In genomic region chr11:116656011-116656410, GRCh38 we compare ENCODE assay signal across 21 cellular contexts.
"Had no signal": no experiment of that assay in that cellular context is flagged by ENCODE, and none has a peak within 500 bp of the region (broad histone marks: within the 10 kb centered on the region; RNA-seq: fewer than 3 reads in every experiment).

No MANE protein-coding gene starts in this region.

- H3K4me2 ChIP-seq: SK-N-SH had no signal

- H3K27ac ChIP-seq: RWPE1 had no signal

- H3K27me3 ChIP-seq: MG63 had no signal

- ATAC-seq: HepG2, Panc1 had no signal

- H3K9me3 ChIP-seq: MG63, SK-N-SH had no signal

- H3K36me3 ChIP-seq: MG63 had no signal

- H3K4me3 ChIP-seq: MG63 had no signal

- H3K9me2 ChIP-seq: SK-N-SH had no signal

- FAIRE-seq: HepG2 had no signal

- DNase-seq: IMR-90, Karpas-422, KG1, MG63, NCI-H1092, NCI-H1105 treated with DMSO at 0.1 percent for 48 hours, NCI-H1417 treated with DMSO at 0.1 percent for 48 hours, NCI-H146, NCI-H1694 treated with DMSO at 0.1 percent for 48 hours, NCI-H1930, NCI-H2081, NCI-H2107, NCI-H2227 treated with DMSO at 0.1 percent for 48 hours, NCI-H524, NCI-H526 treated with DMSO at 0.1 percent for 48 hours, NCI-H774, SHP77, SK-N-SH had no signal
